In genomic region chr20:57605045-57605444, GRCh38 we compare ENCODE assay signal across 28 cellular contexts. TPM values are rescaled to one million over a fixed set of nuclear protein-coding genes. Genes with fewer than 3 reads are reported as not detected.
DNase-seq lines count a peak whose midpoint lies in the region; ATAC-seq and TF ChIP-seq lines count a peak whose summit lies in the region.
"Had no signal": no experiment of that assay in that cellular context is flagged by ENCODE, and none has a peak within 500 bp of the region (broad histone marks: within the 10 kb centered on the region; RNA-seq: fewer than 3 reads in every experiment).

No MANE protein-coding gene starts in this region.

- WGBS in hepatocyte (ENCODE audit: low lambda C conversion rate, missing lambda C conversion rate), result 75% methylated on average over 5 of the region's 5 CpGs
- WGBS in ovary, 3 donors, result 73 to 84% (median 81%) methylated on average over 5 of the region's 5 CpGs

- peaks cover 0 to 21% (median 0%) of the 10 kb centered on the region in 4 donors for H3K4me1 ChIP-seq in Peyer's patch
- H3K4me1 ChIP-seq in hepatocyte (ENCODE audit: insufficient read depth), result no peaks in the 10 kb centered on the region
- no peaks in the 10 kb centered on the region for H3K4me1 ChIP-seq in osteoblast (ENCODE audit: insufficient read depth, low read length)
- H3K4me1 ChIP-seq in ovary (ENCODE audit: insufficient read depth), result no peaks in the 10 kb centered on the region
- H3K4me1 ChIP-seq: SJCRH30, suprapubic skin had no signal

- no peaks in the 10 kb centered on the region for H3K9me2 ChIP-seq in hepatocyte (replicated peaks; ENCODE audit: insufficient read depth)

- TF ChIP-seq POLR2A in Peyer's patch (IDR thresholded peaks at IDR 0.05) (peak in 1 of 2 donors; percentile 11), ovary (IDR thresholded peaks at IDR 0.05) (no peak)

- H3K4me2 ChIP-seq in hepatocyte (no peak overlapping the region), osteoblast (ENCODE audit: insufficient read depth, low read length) (no peak overlapping the region)

- H3K36me3 ChIP-seq in Peyer's patch (no peaks in the 10 kb centered on the region), hepatocyte (replicated peaks; ENCODE audit: insufficient read depth, low read depth) (no peaks in the 10 kb centered on the region), osteoblast (ENCODE audit: insufficient read depth, low read length) (no peaks in the 10 kb centered on the region), ovary (no peaks in the 10 kb centered on the region)
- H3K36me3 ChIP-seq: SJCRH30, suprapubic skin had no signal

- no peaks in the 10 kb centered on the region for H3K79me2 ChIP-seq in hepatocyte
- H3K79me2 ChIP-seq in osteoblast (ENCODE audit: insufficient read depth, low read length), result no peaks in the 10 kb centered on the region

- no peaks in the 10 kb centered on the region for H3K36me3 Mint-ChIP-seq in activated CD8-positive, alpha-beta T cell treated with anti-CD3 and anti-CD28 coated beads for 36 hours (ENCODE audit: low read depth)
- peaks cover 6% of the 10 kb centered on the region for H3K36me3 Mint-ChIP-seq in activated CD8-positive, alpha-beta T cell treated with anti-CD3 and anti-CD28 coated beads, Interleukin-2, amount 10 ng/mL, durations not matched to agents 7 days and 5 days (ENCODE audit: low read depth)

- H3K4me3 ChIP-seq in Peyer's patch (no peak overlapping the region), hepatocyte (no peak overlapping the region), osteoblast (ENCODE audit: insufficient read depth, low read length) (no peak overlapping the region), ovary (no peak overlapping the region)
- H3K4me3 ChIP-seq: SJCRH30, suprapubic skin had no signal

- POLR2A ChIA-PET in activated CD8-positive, alpha-beta T cell treated with anti-CD3 and anti-CD28 coated beads for 36 hours (lab: Charles Lee), result no interaction called here
- POLR2A ChIA-PET in activated CD8-positive, alpha-beta T cell treated with anti-CD3 and anti-CD28 coated beads, Interleukin-2, amount 10 ng/mL, durations not matched to agents 7 days and 5 days (lab: Charles Lee), result no interaction called here

- no peaks in the 10 kb centered on the region for H3K27me3 ChIP-seq in Peyer's patch
- peaks cover 6% of the 10 kb centered on the region for H3K27me3 ChIP-seq in hepatocyte
- peaks cover 4% of the 10 kb centered on the region for H3K27me3 ChIP-seq in osteoblast (ENCODE audit: insufficient read depth, low read length)
- H3K27me3 ChIP-seq in ovary, result no peaks in the 10 kb centered on the region

- no peak overlapping the region for H3K4me3 Mint-ChIP-seq in activated CD8-positive, alpha-beta T cell treated with anti-CD3 and anti-CD28 coated beads for 36 hours
- H3K4me3 Mint-ChIP-seq in activated CD8-positive, alpha-beta T cell treated with anti-CD3 and anti-CD28 coated beads, Interleukin-2, amount 10 ng/mL, durations not matched to agents 7 days and 5 days, result no peak overlapping the region
- H3K4me3 Mint-ChIP-seq: activated B cell treated with CpG ODN at 0.5 μM for 24 hours; activated naive CD8-positive, alpha-beta T cell; naive B cell had no signal

- no peak for TF ChIP-seq CTCF in activated CD8-positive, alpha-beta T cell treated with anti-CD3 and anti-CD28 coated beads for 36 hours (IDR thresholded peaks at IDR 0.05)
- no peak for TF ChIP-seq CTCF in Peyer's patch (IDR thresholded peaks at IDR 0.05)
- no peak for TF ChIP-seq CTCF in hepatocyte (IDR thresholded peaks at IDR 0.05; ENCODE audit: poor library complexity)
- no peak for TF ChIP-seq CTCF in osteoblast (IDR thresholded peaks at IDR 0.05; ENCODE audit: extremely low read depth, low read depth, low read length)
- TF ChIP-seq CTCF in ovary (IDR thresholded peaks at IDR 0.05), result no peak

- no peaks in the 10 kb centered on the region for H3K27me3 Mint-ChIP-seq in activated CD8-positive, alpha-beta T cell treated with anti-CD3 and anti-CD28 coated beads for 36 hours
- peaks cover 1% of the 10 kb centered on the region for H3K27me3 Mint-ChIP-seq in activated CD8-positive, alpha-beta T cell treated with anti-CD3 and anti-CD28 coated beads, Interleukin-2, amount 10 ng/mL, durations not matched to agents 7 days and 5 days (ENCODE audit: low read depth)
- H3K27me3 Mint-ChIP-seq: activated naive CD8-positive, alpha-beta T cell had no signal

- H2AFZ ChIP-seq in hepatocyte, result no peak overlapping the region
- H2AFZ ChIP-seq in osteoblast (ENCODE audit: low read length), result no peak overlapping the region

- H3K27ac ChIP-seq in Peyer's patch, result peak overlapping the region in 3 of 4 donors; percentile 29 to 68 (median 54)
- peak overlapping the region; percentile 38 for H3K27ac ChIP-seq in hepatocyte
- no peak overlapping the region for H3K27ac ChIP-seq in osteoblast (ENCODE audit: low read depth, low read length)
- no peak overlapping the region for H3K27ac ChIP-seq in ovary
- H3K27ac ChIP-seq: C4-2B, SJCRH30, suprapubic skin had no signal

- CTCF ChIA-PET in activated CD8-positive, alpha-beta T cell treated with anti-CD3 and anti-CD28 coated beads for 36 hours (lab: Charles Lee), result interaction anchor here (1.0 kb wide), 1 partner anchor 9 kb away, joined by 4 read pairs; no protein-coding TSS in a partner anchor
- CTCF ChIA-PET in activated CD8-positive, alpha-beta T cell treated with anti-CD3 and anti-CD28 coated beads, Interleukin-2, amount 10 ng/mL, durations not matched to agents 7 days and 5 days (lab: Charles Lee), result no interaction called here

- H3K9me3 ChIP-seq in Peyer's patch (no peaks in the 10 kb centered on the region), hepatocyte (ENCODE audit: low read depth) (no peaks in the 10 kb centered on the region), osteoblast (ENCODE audit: low read depth, low read length) (no peaks in the 10 kb centered on the region), ovary (no peaks in the 10 kb centered on the region)
- H3K9me3 ChIP-seq: SJCRH30, suprapubic skin had no signal

- peak; percentile 55 for ATAC-seq in activated CD8-positive, alpha-beta T cell treated with anti-CD3 and anti-CD28 coated beads for 36 hours
- ATAC-seq in activated CD8-positive, alpha-beta T cell treated with anti-CD3 and anti-CD28 coated beads, Interleukin-2, amount 10 ng/mL, durations not matched to agents 7 days and 5 days, result no peak

- H4K20me1 ChIP-seq in hepatocyte (ENCODE audit: insufficient read depth, poor library complexity, severe bottlenecking), result no peaks in the 10 kb centered on the region
- H4K20me1 ChIP-seq in osteoblast (ENCODE audit: insufficient read depth, low read length), result no peaks in the 10 kb centered on the region

- intact Hi-C loops in activated CD8-positive, alpha-beta T cell treated with anti-CD3 and anti-CD28 coated beads for 36 hours (cut with micrococcal nuclease), result loop anchor here (10.0 kb wide), 1 partner anchor 50 kb away; no protein-coding TSS in a partner anchor
- intact Hi-C loops in ovary (cut with DNase I), result no loop called here

- H3K9me3 Mint-ChIP-seq in activated CD8-positive, alpha-beta T cell treated with anti-CD3 and anti-CD28 coated beads for 36 hours, result no peaks in the 10 kb centered on the region
- H3K9me3 Mint-ChIP-seq in activated CD8-positive, alpha-beta T cell treated with anti-CD3 and anti-CD28 coated beads, Interleukin-2, amount 10 ng/mL, durations not matched to agents 7 days and 5 days (ENCODE audit: insufficient read depth), result no peaks in the 10 kb centered on the region
- H3K9me3 Mint-ChIP-seq: activated B cell treated with CpG ODN at 0.5 μM for 24 hours, naive B cell had no signal

- TF ChIP-seq EP300 in ovary (IDR thresholded peaks at IDR 0.05), result no peak

- peaks cover 20% of the 10 kb centered on the region for H3K4me1 Mint-ChIP-seq in activated CD8-positive, alpha-beta T cell treated with anti-CD3 and anti-CD28 coated beads for 36 hours (ENCODE audit: low read depth)
- H3K4me1 Mint-ChIP-seq in activated CD8-positive, alpha-beta T cell treated with anti-CD3 and anti-CD28 coated beads, Interleukin-2, amount 10 ng/mL, durations not matched to agents 7 days and 5 days (ENCODE audit: low read depth), result peaks cover 19% of the 10 kb centered on the region

- no peak overlapping the region for H3K27ac Mint-ChIP-seq in activated CD8-positive, alpha-beta T cell treated with anti-CD3 and anti-CD28 coated beads for 36 hours
- no peak overlapping the region for H3K27ac Mint-ChIP-seq in activated CD8-positive, alpha-beta T cell treated with anti-CD3 and anti-CD28 coated beads, Interleukin-2, amount 10 ng/mL, durations not matched to agents 7 days and 5 days
- H3K27ac Mint-ChIP-seq: activated B cell treated with CpG ODN at 0.5 μM for 24 hours; activated naive CD8-positive, alpha-beta T cell had no signal

- DNase-seq in activated CD8-positive, alpha-beta T cell treated with anti-CD3 and anti-CD28 coated beads for 36 hours, result no peak
- no peak for DNase-seq in activated CD8-positive, alpha-beta T cell treated with anti-CD3 and anti-CD28 coated beads, Interleukin-2, amount 10 ng/mL, durations not matched to agents 7 days and 5 days
- DNase-seq in Peyer's patch (peak in 1 of 3 donors; percentile 65), hepatocyte (ENCODE audit: low spot score) (no peak), osteoblast (ENCODE audit: insufficient read length, low spot score, missing footprints) (peak; percentile 27), superior temporal gyrus (ENCODE audit: extremely low spot score) (no peak), ovary (no peak), NCI-H1105 (lab: John Stamatoyannopoulos, UW) (no peak)
- DNase-seq: activated B cell treated with CpG ODN at 0.5 μM for 24 hours; activated CD4-positive, alpha-beta T cell treated with anti-CD3 and anti-CD28 coated beads, Interleukin-2, amount 50 U/mL, for 1 hour; erythroblast; glutamatergic neuron; naive B cell; NCI-H1694 treated with DMSO at 0.1 percent for 48 hours; NCI-H446 treated with DMSO at 0.1 percent for 48 hours; NCI-H82; RPMI8226; SJCRH30; stimulated activated CD4-positive, alpha-beta T cell treated with anti-CD3 and anti-CD28 coated beads, Interleukin-15, amount 100 ng/mL, for 24 hours; stimulated activated CD4-positive, alpha-beta T cell treated with anti-CD3 and anti-CD28 coated beads, Interleukin-4, amount 100 ng/mL, for 4 hours; SW 1271; T1000 had no signal

RNA-seq across cellular contexts. Expression of gene ZBP1, which starts 15.2 kb away (rescaled TPM):
- under 1 TPM; 0.11 to 0.56 TPM for total RNA-seq in activated CD8-positive, alpha-beta T cell treated with anti-CD3 and anti-CD28 coated beads for 36 hours
- total RNA-seq in activated CD8-positive, alpha-beta T cell treated with anti-CD3 and anti-CD28 coated beads, Interleukin-2, amount 10 ng/mL, durations not matched to agents 7 days and 5 days, result 10 to 100 TPM; 10.2 to 11.7 TPM
- total RNA-seq in Peyer's patch, result 10 to 100 TPM in 1 of 4 donors, 1 to 10 TPM in 2, not detected in 1; 2.3 to 14.0 (median 9.8) TPM
- total RNA-seq in hepatocyte, result not detected in 2 replicates
- polyA plus RNA-seq in hepatocyte, result not detected in 2 replicates
- not detected in 2 replicates for total RNA-seq in osteoblast
- total RNA-seq in ovary, result under 1 TPM in 3 of 7 donors, not detected in 4; 0.23 to 0.50 (median 0.24) TPM
- polyA plus RNA-seq in ovary, result under 1 TPM; 0.12 to 0.92 TPM
- total RNA-seq: A172, bronchial epithelial cell had no signal

RNA-seq across cellular contexts. Expression of gene PCK1, which starts 44.1 kb away (rescaled TPM):
- not detected for total RNA-seq in activated CD8-positive, alpha-beta T cell treated with anti-CD3 and anti-CD28 coated beads for 36 hours
- total RNA-seq in activated CD8-positive, alpha-beta T cell treated with anti-CD3 and anti-CD28 coated beads, Interleukin-2, amount 10 ng/mL, durations not matched to agents 7 days and 5 days, result not detected
- total RNA-seq in Peyer's patch, result 1,000 to 10,000 TPM in 1 of 4 donors, 100 to 1,000 TPM in 2, 10 to 100 TPM in 1; 98.2 to 2,194 (median 572) TPM
- 12.0 and 12.8 TPM in 2 replicates for total RNA-seq in hepatocyte
- polyA plus RNA-seq in hepatocyte, result 8.8 and 11.6 TPM in 2 replicates
- not detected in 2 replicates for total RNA-seq in osteoblast
- total RNA-seq in ovary, result 100 to 1,000 TPM in 1 of 7 donors, 1 to 10 TPM in 4, under 1 TPM in 2; 0.47 to 133 (median 2.0) TPM
- under 1 TPM; 0.30 to 0.54 TPM for polyA plus RNA-seq in ovary
- total RNA-seq: A172, activated B cell treated with CpG ODN at 0.5 μM for 24 hours, bronchial epithelial cell, SJCRH30 had no signal
- polyA plus RNA-seq: keratinocyte had no signal

Comparison
In these comparisons a context has a peak if more than half of its experiments do, and no peak if none do; other contexts are left out.
1. H3K27ac ChIP-seq: peak in Peyer's patch (3 of 4) and hepatocyte (single experiment); none in osteoblast (single experiment) and ovary (0 of 2).